Comparison of ENCODE assay signal across 21 cellular contexts in the genomic region with DNA sequence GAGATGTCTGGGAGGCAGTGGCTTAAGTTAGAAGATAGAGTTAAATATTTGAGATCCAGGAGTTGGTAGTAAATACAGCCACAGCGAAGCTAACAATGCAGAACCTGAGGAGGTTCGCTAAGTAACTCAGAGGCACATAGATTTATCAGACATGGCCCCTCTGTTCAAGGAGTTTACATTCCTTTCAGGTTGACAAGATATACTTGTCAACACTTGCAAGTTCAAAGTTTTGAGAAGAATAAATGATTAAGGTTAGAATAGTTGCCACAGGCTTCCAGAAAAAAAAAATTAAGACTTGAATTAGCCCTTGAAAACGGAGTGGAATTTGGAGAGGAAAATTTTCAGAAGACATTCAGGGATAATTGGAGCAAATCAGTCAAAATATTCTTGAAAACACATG.
"Had no signal": no experiment of that assay in that cellular context is flagged by ENCODE, and none has a peak within 500 bp of the region (broad histone marks: within the 10 kb centered on the region; RNA-seq: fewer than 3 reads in every experiment).

No MANE protein-coding gene starts in this region.

- H3K27me3 ChIP-seq: neural progenitor cell, ovary, testis had no signal

- H3K36me3 Mint-ChIP-seq: activated naive CD8-positive, alpha-beta T cell treated with anti-CD3 and anti-CD28 coated beads for 36 hours; naive B cell; stimulated activated memory B cell treated with anti-CD40 and anti-IgM and Interleukin-4, amounts not matched to agents 10 μg/mL and 1 μg/mL and 100 μg/mL, for 72 hours; type B pancreatic cell had no signal

- H3K9ac ChIP-seq: neural progenitor cell had no signal

- H3K9me3 Mint-ChIP-seq: neural progenitor cell; stimulated activated memory B cell treated with anti-CD40 and anti-IgM and Interleukin-4, amounts not matched to agents 10 μg/mL and 1 μg/mL and 100 μg/mL, for 72 hours; type B pancreatic cell had no signal

- DNase-seq: activated CD4-positive, alpha-beta T cell treated with anti-CD3 and anti-CD28 coated beads for 1 hour; activated CD8-positive, alpha-beta memory T cell treated with anti-CD3 and anti-CD28 coated beads for 24 hours; activated naive CD4-positive, alpha-beta T cell; activated naive CD8-positive, alpha-beta T cell treated with anti-CD3 and anti-CD28 coated beads for 36 hours; dermis blood vessel endothelial cell; effector memory CD4-positive, alpha-beta T cell; hypothalamus; islet precursor cell; naive B cell; ovary; psoas muscle; right cardiac atrium; small intestine; stimulated activated CD4-positive, alpha-beta T cell treated with anti-CD3 and anti-CD28 coated beads, Interleukin-4, amount 100 ng/mL, for 4 hours; testis; WERI-Rb-1 had no signal

- H3K27me3 Mint-ChIP-seq: activated naive CD8-positive, alpha-beta T cell treated with anti-CD3 and anti-CD28 coated beads for 36 hours; naive B cell; stimulated activated memory B cell treated with anti-CD40 and anti-IgM and Interleukin-4, amounts not matched to agents 10 μg/mL and 1 μg/mL and 100 μg/mL, for 72 hours; type B pancreatic cell had no signal

- H3K36me3 ChIP-seq: neural progenitor cell, ovary, WERI-Rb-1 had no signal

- H2AFZ ChIP-seq: neural progenitor cell had no signal

- H3K9me3 ChIP-seq: ovary, psoas muscle, testis had no signal

- H3K27ac ChIP-seq: neural progenitor cell, ovary, psoas muscle, testis, WERI-Rb-1 had no signal

- FAIRE-seq: frontal cortex, small intestine had no signal

- H3K4me1 Mint-ChIP-seq: activated naive CD8-positive, alpha-beta T cell treated with anti-CD3 and anti-CD28 coated beads for 36 hours; naive B cell; stimulated activated memory B cell treated with anti-CD40 and anti-IgM and Interleukin-4, amounts not matched to agents 10 μg/mL and 1 μg/mL and 100 μg/mL, for 72 hours had no signal

- ATAC-seq: psoas muscle; stimulated activated memory B cell treated with anti-CD40 and anti-IgM and Interleukin-4, amounts not matched to agents 10 μg/mL and 1 μg/mL and 100 μg/mL, for 72 hours had no signal

- H3K4me3 Mint-ChIP-seq: activated naive CD8-positive, alpha-beta T cell treated with anti-CD3 and anti-CD28 coated beads for 36 hours; naive B cell; neural progenitor cell; stimulated activated memory B cell treated with anti-CD40 and anti-IgM and Interleukin-4, amounts not matched to agents 10 μg/mL and 1 μg/mL and 100 μg/mL, for 72 hours; type B pancreatic cell had no signal

- H3K4me1 ChIP-seq: neural progenitor cell, psoas muscle, testis had no signal

- H3K4me2 ChIP-seq: neural progenitor cell had no signal

- H3K27ac Mint-ChIP-seq: activated naive CD8-positive, alpha-beta T cell treated with anti-CD3 and anti-CD28 coated beads for 36 hours; naive B cell; neural progenitor cell; stimulated activated memory B cell treated with anti-CD40 and anti-IgM and Interleukin-4, amounts not matched to agents 10 μg/mL and 1 μg/mL and 100 μg/mL, for 72 hours; type B pancreatic cell had no signal

- H3K4me3 ChIP-seq: lung, neural progenitor cell, ovary, psoas muscle, testis had no signal
